10 cellular contexts compared by ENCODE assay signal in genomic region chr18:3265564-3266033, GRCh38. TPM values are rescaled to one million over a fixed set of nuclear protein-coding genes. Genes with fewer than 3 reads are reported as not detected.
DNase-seq lines count a peak whose midpoint lies in the region; ATAC-seq and TF ChIP-seq lines count a peak whose summit lies in the region.
"Had no signal": no experiment of that assay in that cellular context is flagged by ENCODE, and none has a peak within 500 bp of the region (broad histone marks: within the 10 kb centered on the region; RNA-seq: fewer than 3 reads in every experiment).

No MANE protein-coding gene starts in this region.

- no peak for ATAC-seq in RWPE2 (ENCODE audit: low read depth)
- no peak for ATAC-seq in GM18520 (IDR thresholded peaks at IDR 0.05; ENCODE audit: unreplicated experiment)
- no peak for ATAC-seq in GM18517 (IDR thresholded peaks at IDR 0.05; ENCODE audit: unreplicated experiment)

- H3K9me3 ChIP-seq in RWPE2 (ENCODE audit: severe bottlenecking), result no peaks in the 10 kb centered on the region

- H3K36me3 ChIP-seq in RWPE2 (ENCODE audit: low read depth), result peaks cover 13% of the 10 kb centered on the region; the same call in 1 of the 2 replicates

- TF ChIP-seq CTCF in RWPE2 (IDR thresholded peaks at IDR 0.05; ENCODE audit: poor library complexity, severe bottlenecking), result no peak
- TF ChIP-seq CTCF in osteocyte (IDR thresholded peaks at IDR 0.05), result no peak

- no peaks in the 10 kb centered on the region for H3K36me3 Mint-ChIP-seq in osteocyte (ENCODE audit: unreplicated experiment)

- intact Hi-C loops in posterior cingulate gyrus (cut with DNase I), result no loop called here

- H3K9me3 Mint-ChIP-seq in osteocyte (ENCODE audit: unreplicated experiment), result no peaks in the 10 kb centered on the region
- H3K9me3 Mint-ChIP-seq: H9 had no signal

- H3K27ac ChIP-seq in RWPE2 (ENCODE audit: poor library complexity, severe bottlenecking), result peak overlapping the region; percentile 8
- H3K27ac ChIP-seq in epithelial cell of prostate, result peak overlapping the region; percentile 97

- no peak overlapping the region for H3K4me3 Mint-ChIP-seq in osteocyte (ENCODE audit: unreplicated experiment)
- H3K4me3 Mint-ChIP-seq: H9 had no signal

- DNase-seq in EL (peak; percentile 70), RWPE2 (ENCODE audit: low spot score) (no peak), epithelial cell of prostate (ENCODE audit: low read depth, low spot score) (no peak), osteocyte (ENCODE audit: extremely low spot score, unreplicated experiment) (no peak), posterior cingulate gyrus (no peak), cerebellar nuclear complex (lab: John Stamatoyannopoulos, UW) (no peak)
- DNase-seq: H9, nucleus accumbens had no signal

- H3K4me3 ChIP-seq in RWPE2 (ENCODE audit: severe bottlenecking), result no peak overlapping the region

- no peaks in the 10 kb centered on the region for H3K27me3 Mint-ChIP-seq in osteocyte (ENCODE audit: unreplicated experiment)

- peak overlapping the region; percentile 40 for H3K27ac Mint-ChIP-seq in osteocyte (ENCODE audit: unreplicated experiment)

- H3K27me3 ChIP-seq in RWPE2 (ENCODE audit: insufficient read depth, poor library complexity, severe bottlenecking), result no peaks in the 10 kb centered on the region

- H3K4me1 ChIP-seq in RWPE2 (ENCODE audit: insufficient read depth, poor library complexity, severe bottlenecking), result peaks cover 54% of the 10 kb centered on the region

- peaks cover 72% of the 10 kb centered on the region for H3K4me1 Mint-ChIP-seq in osteocyte (ENCODE audit: unreplicated experiment)

RNA-seq across cellular contexts. Expression of gene MYL12B, which starts 3.7 kb away (rescaled TPM):
- 222 and 230 TPM in 2 replicates for total RNA-seq in osteocyte

RNA-seq across cellular contexts. Expression of gene MYL12A, which starts 18.0 kb away (rescaled TPM):
- 475 and 500 TPM in 2 replicates for total RNA-seq in osteocyte

RNA-seq across cellular contexts. Expression of gene MYOM1, which starts 45.8 kb away (rescaled TPM):
- total RNA-seq in osteocyte, result 0.46 and 0.63 TPM in 2 replicates
